In genomic region chr19:5955638-5955935, GRCh38 we compare ENCODE assay signal across 1 cellular context.
TF ChIP-seq lines count a peak whose summit lies in the region.

No MANE protein-coding gene starts in this region.

TF ChIP-seq in HEK293, 187 proteins besides CTCF, POLR2A, EP300 and RAD21 (continued from another document):
- TF ChIP-seq, protein P1, sequence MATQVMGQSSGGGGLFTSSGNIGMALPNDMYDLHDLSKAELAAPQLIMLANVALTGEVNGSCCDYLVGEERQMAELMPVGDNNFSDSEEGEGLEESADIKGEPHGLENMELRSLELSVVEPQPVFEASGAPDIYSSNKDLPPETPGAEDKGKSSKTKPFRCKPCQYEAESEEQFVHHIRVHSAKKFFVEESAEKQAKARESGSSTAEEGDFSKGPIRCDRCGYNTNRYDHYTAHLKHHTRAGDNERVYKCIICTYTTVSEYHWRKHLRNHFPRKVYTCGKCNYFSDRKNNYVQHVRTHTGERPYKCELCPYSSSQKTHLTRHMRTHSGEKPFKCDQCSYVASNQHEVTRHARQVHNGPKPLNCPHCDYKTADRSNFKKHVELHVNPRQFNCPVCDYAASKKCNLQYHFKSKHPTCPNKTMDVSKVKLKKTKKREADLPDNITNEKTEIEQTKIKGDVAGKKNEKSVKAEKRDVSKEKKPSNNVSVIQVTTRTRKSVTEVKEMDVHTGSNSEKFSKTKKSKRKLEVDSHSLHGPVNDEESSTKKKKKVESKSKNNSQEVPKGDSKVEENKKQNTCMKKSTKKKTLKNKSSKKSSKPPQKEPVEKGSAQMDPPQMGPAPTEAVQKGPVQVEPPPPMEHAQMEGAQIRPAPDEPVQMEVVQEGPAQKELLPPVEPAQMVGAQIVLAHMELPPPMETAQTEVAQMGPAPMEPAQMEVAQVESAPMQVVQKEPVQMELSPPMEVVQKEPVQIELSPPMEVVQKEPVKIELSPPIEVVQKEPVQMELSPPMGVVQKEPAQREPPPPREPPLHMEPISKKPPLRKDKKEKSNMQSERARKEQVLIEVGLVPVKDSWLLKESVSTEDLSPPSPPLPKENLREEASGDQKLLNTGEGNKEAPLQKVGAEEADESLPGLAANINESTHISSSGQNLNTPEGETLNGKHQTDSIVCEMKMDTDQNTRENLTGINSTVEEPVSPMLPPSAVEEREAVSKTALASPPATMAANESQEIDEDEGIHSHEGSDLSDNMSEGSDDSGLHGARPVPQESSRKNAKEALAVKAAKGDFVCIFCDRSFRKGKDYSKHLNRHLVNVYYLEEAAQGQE (tag by site-specific recombination; IDR thresholded peaks at IDR 0.05): peak; percentile 53
